17 cellular contexts compared by ENCODE assay signal in the genomic region with DNA sequence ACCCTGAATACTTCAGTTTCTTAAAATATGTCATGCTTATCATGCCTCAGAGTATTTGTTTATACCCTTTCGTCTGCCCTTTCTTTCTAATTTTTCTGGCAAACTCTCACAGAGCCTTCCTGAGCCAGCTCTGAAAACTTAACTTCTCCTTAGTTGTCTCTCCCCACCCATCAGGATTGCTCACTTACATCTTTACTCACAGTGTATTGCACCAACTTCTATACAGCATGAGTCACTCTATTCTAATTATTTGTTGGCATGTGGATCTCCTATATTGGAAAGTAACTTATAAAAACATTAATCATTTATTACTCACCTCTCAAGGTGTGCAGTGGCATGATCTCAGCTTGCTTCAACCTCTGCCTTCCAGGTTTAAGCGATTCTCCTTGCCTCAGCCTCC.
DNase-seq lines count a peak whose midpoint lies in the region; ATAC-seq and TF ChIP-seq lines count a peak whose summit lies in the region.
"Had no signal": no experiment of that assay in that cellular context is flagged by ENCODE, and none has a peak within 500 bp of the region (broad histone marks: within the 10 kb centered on the region; RNA-seq: fewer than 3 reads in every experiment).

No MANE protein-coding gene starts in this region.

- H3K27ac ChIP-seq in skin epidermis = peak overlapping the region in 12 of 21 experiments; percentile 8 to 62 (median 34)
- no peak overlapping the region for H3K27ac ChIP-seq in dorsolateral prefrontal cortex
- H3K27ac ChIP-seq: gastroesophageal sphincter had no signal

- TF ChIP-seq CTCF in fibroblast of the aortic adventitia (IDR thresholded peaks at IDR 0.05; ENCODE audit: insufficient read depth, low read length) = no peak
- no peak for TF ChIP-seq CTCF in dorsolateral prefrontal cortex (IDR thresholded peaks at IDR 0.05 in 54 of 56, conservative IDR thresholded peaks at IDR 0.05 in 2 of 56; ENCODE audit: low read depth in 1 of 56, partially characterized antibody in 56 of 56)

- peaks cover 0 to 6% (median 0%) of the 10 kb centered on the region in 45 donors for H3K27me3 ChIP-seq in dorsolateral prefrontal cortex
- H3K27me3 ChIP-seq: gastroesophageal sphincter had no signal

- no peak for ATAC-seq in HG02759 (IDR thresholded peaks at IDR 0.05; ENCODE audit: unreplicated experiment)
- ATAC-seq: right cardiac atrium, WTC11 had no signal

- DNase-seq in HT1080 (ENCODE audit: low read depth) = peak; percentile 52
- peak; percentile 2 for DNase-seq in amniotic epithelial cell (ENCODE audit: low read depth)
- peak; percentile 30 for DNase-seq in fibroblast of the aortic adventitia (ENCODE audit: low read depth)
- DNase-seq in foreskin melanocyte = no peak
- DNase-seq in dorsolateral prefrontal cortex = no peak
- DNase-seq: activated gamma-delta T cell treated with Interleukin-2 at 50 U/mL for 16 hours; C1 segment of cervical spinal cord; DMS79; effector CD4-positive, alpha-beta T cell; NCI-H2081 treated with DMSO at 0.1 percent for 48 hours; right cardiac atrium; RPMI8226; T-helper 1 cell had no signal

- H3K4me3 ChIP-seq in fibroblast of the aortic adventitia (ENCODE audit: low read depth, low read length) = no peak overlapping the region
- no peak overlapping the region for H3K4me3 ChIP-seq in skin epidermis
- H3K4me3 ChIP-seq in dorsolateral prefrontal cortex = no peak overlapping the region
- H3K4me3 ChIP-seq: gastroesophageal sphincter had no signal

- intact Hi-C loops in dorsolateral prefrontal cortex (cut with DNase I) = no loop called here

Comparison
In these comparisons a context has a peak if more than half of its experiments do, and no peak if none do; other contexts are left out.
1. DNase-seq: peak in HT1080 (single experiment), amniotic epithelial cell (single experiment) and fibroblast of the aortic adventitia (single experiment); none in foreskin melanocyte (single experiment) and dorsolateral prefrontal cortex (0 of 10).
2. H3K27ac ChIP-seq: peak in skin epidermis (12 of 21); none in dorsolateral prefrontal cortex (0 of 59).